Comparison of ENCODE assay signal across 1 cellular context in genomic region chr1:19403256-19403655, GRCh38.
TF ChIP-seq lines count a peak whose summit lies in the region.

No MANE protein-coding gene starts in this region.

TF ChIP-seq in HepG2, 621 proteins besides CTCF, POLR2A, EP300 and RAD21 (continued from another document):
- TF ChIP-seq BCLAF1 (IDR thresholded peaks at IDR 0.05) (no peak), RBM22 (optimal IDR thresholded peaks at IDR 0.05; ENCODE audit: low read length) (no peak), DMAP1 (CRISPR knock-in tag; IDR thresholded peaks at IDR 0.05) (no peak), CC2D1A (CRISPR knock-in tag; IDR thresholded peaks at IDR 0.05) (no peak), CEBPZ (IDR thresholded peaks at IDR 0.05; ENCODE audit: low read length) (no peak), DPF2 (CRISPR knock-in tag; IDR thresholded peaks at IDR 0.05; ENCODE audit: borderline replicate concordance, low read depth) (no peak), ARNTL (CRISPR knock-in tag; IDR thresholded peaks at IDR 0.05) (no peak)
